ENCODE assay signal across 1 cellular context in genomic region chr11:65403607-65404121, GRCh38.
TF ChIP-seq lines count a peak whose summit lies in the region.

No MANE protein-coding gene starts in this region.

TF ChIP-seq in IMR-90, 13 proteins besides CTCF, POLR2A, EP300 and RAD21:
- no peak for TF ChIP-seq RCOR1 (IDR thresholded peaks at IDR 0.05; ENCODE audit: insufficient replicate concordance, low read length)
